23 cellular contexts compared by ENCODE assay signal in the genomic region with DNA sequence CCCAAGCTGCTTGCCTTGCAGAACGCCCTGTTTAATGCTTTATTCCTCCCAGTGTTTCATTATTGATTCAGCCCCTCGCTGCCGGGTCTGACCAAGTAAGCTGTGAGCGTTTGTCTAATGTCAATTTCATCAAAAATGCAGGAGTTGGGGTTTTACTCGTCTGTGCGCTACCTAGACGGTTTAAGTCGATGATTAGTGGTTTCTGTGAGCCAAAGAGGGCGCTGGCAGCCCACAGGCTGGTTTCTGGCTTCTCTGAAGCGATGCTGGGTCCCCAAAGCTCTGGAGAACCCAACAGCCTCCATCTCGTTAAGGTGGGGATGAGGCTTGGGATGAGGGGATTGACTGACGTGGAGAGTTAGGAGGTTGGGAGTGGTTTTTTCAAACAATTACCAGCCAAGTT.
"Had no signal": no experiment of that assay in that cellular context is flagged by ENCODE, and none has a peak within 500 bp of the region (broad histone marks: within the 10 kb centered on the region; RNA-seq: fewer than 3 reads in every experiment).

No MANE protein-coding gene starts in this region.

- H3K27me3 Mint-ChIP-seq: IgD-negative memory B cell had no signal

- H3K4me3 ChIP-seq: MG63, PC-9, Peyer's patch, SJCRH30 had no signal

- H3K4me1 ChIP-seq: Peyer's patch, SJCRH30 had no signal

- H3K36me3 ChIP-seq: MG63, Peyer's patch, SJCRH30 had no signal

- H2AFZ ChIP-seq: PC-9 had no signal

- H3K36me3 Mint-ChIP-seq: IgD-negative memory B cell had no signal

- DNase-seq: KBM-7, MG63, NCI-H1092 treated with DMSO at 0.1 percent for 48 hours, NCI-H1436, NCI-H187, NCI-H2029, NCI-H2081 treated with DMSO at 0.1 percent for 48 hours, NCI-H2171, NCI-H226, NCI-H446, NCI-H510A, NCI-H524 treated with DMSO at 0.1 percent for 48 hours, NCI-H69, NCI-H774, OCI-M1, PC-9, Peyer's patch, SHP77 treated with DMSO at 0.1 percent for 48 hours, SJCRH30, T-helper 1 cell had no signal

- H3K27ac ChIP-seq: PC-9, Peyer's patch, SJCRH30 had no signal

- H3K9me3 ChIP-seq: MG63, Peyer's patch, SJCRH30 had no signal

- H3K27me3 ChIP-seq: MG63, Peyer's patch had no signal

- H3K4me2 ChIP-seq: PC-9 had no signal

- ATAC-seq: Right ventricle myocardium inferior, SK-N-SH treated with all-trans-retinoic acid at 6 μM for 48 hours had no signal
